22 cellular contexts compared by ENCODE assay signal in the genomic region with DNA sequence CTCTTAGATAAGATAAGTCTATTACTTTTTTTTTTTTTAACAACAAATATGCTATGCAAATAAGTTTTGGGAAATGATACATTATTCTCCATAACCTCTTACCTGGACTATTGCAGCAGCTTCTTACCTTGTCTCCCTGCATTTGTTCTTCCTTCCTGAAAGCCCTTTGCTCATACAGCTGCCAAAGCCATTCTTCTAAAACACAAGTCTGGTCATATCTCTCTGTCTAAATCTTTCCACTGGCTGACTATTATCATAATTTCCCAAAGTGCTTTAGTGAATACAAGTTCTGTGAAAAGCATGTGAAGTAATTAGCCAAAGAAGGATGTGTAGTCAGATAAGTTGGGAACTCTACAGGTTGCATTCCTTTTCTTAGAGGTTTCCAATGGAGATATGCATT.
"Had no signal": no experiment of that assay in that cellular context is flagged by ENCODE, and none has a peak within 500 bp of the region (broad histone marks: within the 10 kb centered on the region; RNA-seq: fewer than 3 reads in every experiment).

No MANE protein-coding gene starts in this region.

- H3K27ac ChIP-seq: dorsolateral prefrontal cortex, left ventricle myocardium inferior, neutrophil, upper lobe of left lung, uterus had no signal

- H3K27me3 Mint-ChIP-seq: stimulated activated naive B cell treated with anti-CD40 and anti-IgM and Interleukin-4, amounts not matched to agents 10 μg/mL and 1 μg/mL and 100 μg/mL, for 72 hours; stimulated activated naive CD8-positive, alpha-beta T cell treated with anti-CD3 and anti-CD28 coated beads, Interleukin-15, amount 100 ng/mL, for 72 hours had no signal

- DNase-seq: cortex of kidney; dorsolateral prefrontal cortex; effector CD8-positive, alpha-beta T cell; foreskin fibroblast; immature natural killer cell; kidney; left cardiac atrium; left ventricle myocardium inferior; mesendoderm; naive thymus-derived CD4-positive, alpha-beta T cell; psoas muscle; sigmoid colon; stimulated activated CD4-positive, alpha-beta T cell treated with anti-CD3 and anti-CD28 coated beads, Interleukin-2, amount 100 ng/mL, for 24 hours; stimulated activated CD4-positive, alpha-beta T cell treated with anti-CD3 and anti-CD28 coated beads, Interleukin-4, amount 100 ng/mL, for 4 hours; stimulated activated naive B cell treated with anti-CD40 and anti-IgM and Interleukin-4, amounts not matched to agents 10 μg/mL and 1 μg/mL and 100 μg/mL, for 72 hours; stimulated activated naive CD8-positive, alpha-beta T cell treated with anti-CD3 and anti-CD28 coated beads, Interleukin-15, amount 100 ng/mL, for 72 hours; upper lobe of left lung; uterus had no signal

- H3K4me3 ChIP-seq: dorsolateral prefrontal cortex, left ventricle myocardium inferior, lung, sigmoid colon, skin epidermis, thoracic aorta, upper lobe of left lung, uterus had no signal

- H3K4me3 Mint-ChIP-seq: immature natural killer cell; naive thymus-derived CD4-positive, alpha-beta T cell; stimulated activated naive B cell treated with anti-CD40 and anti-IgM and Interleukin-4, amounts not matched to agents 10 μg/mL and 1 μg/mL and 100 μg/mL, for 72 hours; stimulated activated naive CD8-positive, alpha-beta T cell treated with anti-CD3 and anti-CD28 coated beads, Interleukin-15, amount 100 ng/mL, for 72 hours had no signal

- H3K27ac Mint-ChIP-seq: immature natural killer cell; naive thymus-derived CD4-positive, alpha-beta T cell; stimulated activated naive B cell treated with anti-CD40 and anti-IgM and Interleukin-4, amounts not matched to agents 10 μg/mL and 1 μg/mL and 100 μg/mL, for 72 hours; stimulated activated naive CD8-positive, alpha-beta T cell treated with anti-CD3 and anti-CD28 coated beads, Interleukin-15, amount 100 ng/mL, for 72 hours had no signal

- ATAC-seq: naive thymus-derived CD4-positive, alpha-beta T cell; stimulated activated naive B cell treated with anti-CD40 and anti-IgM and Interleukin-4, amounts not matched to agents 10 μg/mL and 1 μg/mL and 100 μg/mL, for 72 hours; stimulated activated naive CD8-positive, alpha-beta T cell treated with anti-CD3 and anti-CD28 coated beads, Interleukin-15, amount 100 ng/mL, for 72 hours had no signal

- H3K4me1 Mint-ChIP-seq: immature natural killer cell; naive thymus-derived CD4-positive, alpha-beta T cell; stimulated activated naive B cell treated with anti-CD40 and anti-IgM and Interleukin-4, amounts not matched to agents 10 μg/mL and 1 μg/mL and 100 μg/mL, for 72 hours; stimulated activated naive CD8-positive, alpha-beta T cell treated with anti-CD3 and anti-CD28 coated beads, Interleukin-15, amount 100 ng/mL, for 72 hours had no signal

- H3K9me3 ChIP-seq: neutrophil, psoas muscle, sigmoid colon, thoracic aorta, uterus had no signal

- H3K36me3 ChIP-seq: left ventricle myocardium inferior, neutrophil, sigmoid colon, thoracic aorta, upper lobe of left lung, uterus had no signal

- H3K27me3 ChIP-seq: neutrophil, sigmoid colon, upper lobe of left lung, uterus had no signal

- H3K4me1 ChIP-seq: left ventricle myocardium inferior, psoas muscle, sigmoid colon, upper lobe of left lung, uterus had no signal

- H3K36me3 Mint-ChIP-seq: stimulated activated naive B cell treated with anti-CD40 and anti-IgM and Interleukin-4, amounts not matched to agents 10 μg/mL and 1 μg/mL and 100 μg/mL, for 72 hours had no signal
